In the genomic region with DNA sequence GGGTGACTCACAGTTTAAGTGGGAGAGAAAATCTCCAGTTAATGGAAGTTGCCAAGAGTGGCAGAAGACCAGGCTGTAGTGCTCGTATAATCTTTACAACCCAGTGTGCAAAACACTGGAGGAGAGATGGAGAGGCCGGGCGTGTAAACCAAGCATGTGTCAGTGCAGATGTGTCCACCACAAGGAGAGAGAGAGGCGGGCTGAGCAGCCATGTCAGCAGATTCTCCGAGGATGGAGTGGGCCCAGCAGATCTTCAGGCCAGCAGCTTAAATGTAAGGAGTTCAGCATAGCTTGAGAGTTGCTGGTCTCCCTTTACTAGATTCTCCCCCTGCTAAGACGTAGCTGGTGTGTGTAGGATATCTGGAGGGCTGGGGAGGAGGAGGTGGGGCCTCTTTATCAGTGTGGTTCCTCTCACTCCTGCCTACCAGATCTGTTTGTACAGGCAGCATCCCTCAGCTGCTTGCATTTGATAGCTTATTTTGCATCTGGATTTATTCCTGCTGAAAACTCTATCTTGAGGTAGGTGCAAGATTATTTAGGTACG, we compare ENCODE assay signal across 1 cellular context.
TF ChIP-seq lines count a peak whose summit lies in the region.

No MANE protein-coding gene starts in this region.

TF ChIP-seq in SK-N-SH, 30 proteins besides CTCF, POLR2A, EP300 and RAD21 (continued from another document):
- no peak for TF ChIP-seq YY1 (IDR thresholded peaks at IDR 0.05; ENCODE audit: low read depth)
- TF ChIP-seq RCOR1 (IDR thresholded peaks at IDR 0.05; ENCODE audit: low read length), result no peak
- no peak for TF ChIP-seq FOSL2 (IDR thresholded peaks at IDR 0.05; ENCODE audit: borderline replicate concordance, low read depth)
- TF ChIP-seq, protein P1, sequence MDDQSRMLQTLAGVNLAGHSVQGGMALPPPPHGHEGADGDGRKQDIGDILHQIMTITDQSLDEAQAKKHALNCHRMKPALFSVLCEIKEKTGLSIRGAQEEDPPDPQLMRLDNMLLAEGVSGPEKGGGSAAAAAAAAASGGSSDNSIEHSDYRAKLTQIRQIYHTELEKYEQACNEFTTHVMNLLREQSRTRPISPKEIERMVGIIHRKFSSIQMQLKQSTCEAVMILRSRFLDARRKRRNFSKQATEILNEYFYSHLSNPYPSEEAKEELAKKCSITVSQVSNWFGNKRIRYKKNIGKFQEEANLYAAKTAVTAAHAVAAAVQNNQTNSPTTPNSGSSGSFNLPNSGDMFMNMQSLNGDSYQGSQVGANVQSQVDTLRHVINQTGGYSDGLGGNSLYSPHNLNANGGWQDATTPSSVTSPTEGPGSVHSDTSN (IDR thresholded peaks at IDR 0.05), result no peak
